Comparison of ENCODE assay signal across 8 cellular contexts in genomic region chr9:36399980-36400331, GRCh38. TPM values are rescaled to one million over a fixed set of nuclear protein-coding genes. Genes with fewer than 3 reads are reported as not detected.
DNase-seq lines count a peak whose midpoint lies in the region; ATAC-seq and TF ChIP-seq lines count a peak whose summit lies in the region.

TSS of gene RNF38 (minus strand) at chr9:36400269. CDS start at chr9:36400108, 161 bp downstream.

- H3K27me3 Mint-ChIP-seq in T-helper 17 cell = no peaks in the 10 kb centered on the region
- H3K27me3 Mint-ChIP-seq in neural crest cell (ENCODE audit: low read depth) = no peaks in the 10 kb centered on the region

- in situ Hi-C loops in GM13976 (cut with MboI; ENCODE audit: low sequenced_read_pairs, unreplicated experiment) = loop anchor here (25.0 kb wide), 1 partner anchor 337 kb away; no protein-coding TSS in a partner anchor

- H3K4me3 Mint-ChIP-seq in T-helper 17 cell (peak within 1 kb of the TSS; percentile 97), neural crest cell (peak within 1 kb of the TSS; percentile 94)

- peak; percentile 39 for ATAC-seq in GM18870 (IDR thresholded peaks at IDR 0.05; ENCODE audit: unreplicated experiment)
- peak; percentile 50 for ATAC-seq in T-helper 17 cell
- ATAC-seq in esophagus mucosa = no peak
- no peak for ATAC-seq in GM21360 (IDR thresholded peaks at IDR 0.05; ENCODE audit: unreplicated experiment)

- no peaks in the 10 kb centered on the region for H3K9me3 ChIP-seq in T-helper 17 cell (ENCODE audit: control insufficient read depth, low read length, poor library complexity, severe bottlenecking)

- peak within 1 kb of the TSS; percentile 97 for H3K27ac Mint-ChIP-seq in T-helper 17 cell
- H3K27ac Mint-ChIP-seq in neural crest cell (ENCODE audit: unreplicated experiment) = peak within 1 kb of the TSS; percentile 100

- no peak for TF ChIP-seq CTCF in neural crest cell (conservative IDR thresholded peaks at IDR 0.05)
- no peak for TF ChIP-seq CTCF in GM13976 (IDR thresholded peaks at IDR 0.05; ENCODE audit: borderline replicate concordance, control extremely low read depth, extremely low read depth, insufficient read depth, missing control alignments)

- DNase-seq in T-helper 17 cell = peak in 1 of 3 donors; percentile 55
- no peak for DNase-seq in neural crest cell (ENCODE audit: low read depth, low spot score)
- DNase-seq in GM13976 (ENCODE audit: low spot score) = no peak
- no peak for DNase-seq in NCI-H226
- DNase-seq in NCI-H510A treated with DMSO at 0.1 percent for 48 hours (lab: John Stamatoyannopoulos, UW) = no peak

- H3K4me1 Mint-ChIP-seq in T-helper 17 cell (peaks cover 33% of the 10 kb centered on the region), neural crest cell (peaks cover 42% of the 10 kb centered on the region)

- H3K36me3 Mint-ChIP-seq in T-helper 17 cell (ENCODE audit: low read depth) = peaks cover 2% of the 10 kb centered on the region
- no peaks in the 10 kb centered on the region for H3K36me3 Mint-ChIP-seq in neural crest cell (ENCODE audit: low read depth)

- H3K9me3 Mint-ChIP-seq in neural crest cell = no peaks in the 10 kb centered on the region

RNA-seq across cellular contexts. Expression of gene RNF38, which starts in this region (rescaled TPM):
- total RNA-seq in T-helper 17 cell (10 to 100 TPM; 87.3 to 94.4 TPM), esophagus mucosa (15.5 TPM), neural crest cell (55.7 and 63.8 TPM in 2 replicates)

Comparison
In these comparisons a context has a peak if more than half of its experiments do, and no peak if none do; other contexts are left out.
1. ATAC-seq: peak in GM18870 (single experiment) and T-helper 17 cell (single experiment); none in esophagus mucosa (single experiment) and GM21360 (single experiment).